In the genomic region with DNA sequence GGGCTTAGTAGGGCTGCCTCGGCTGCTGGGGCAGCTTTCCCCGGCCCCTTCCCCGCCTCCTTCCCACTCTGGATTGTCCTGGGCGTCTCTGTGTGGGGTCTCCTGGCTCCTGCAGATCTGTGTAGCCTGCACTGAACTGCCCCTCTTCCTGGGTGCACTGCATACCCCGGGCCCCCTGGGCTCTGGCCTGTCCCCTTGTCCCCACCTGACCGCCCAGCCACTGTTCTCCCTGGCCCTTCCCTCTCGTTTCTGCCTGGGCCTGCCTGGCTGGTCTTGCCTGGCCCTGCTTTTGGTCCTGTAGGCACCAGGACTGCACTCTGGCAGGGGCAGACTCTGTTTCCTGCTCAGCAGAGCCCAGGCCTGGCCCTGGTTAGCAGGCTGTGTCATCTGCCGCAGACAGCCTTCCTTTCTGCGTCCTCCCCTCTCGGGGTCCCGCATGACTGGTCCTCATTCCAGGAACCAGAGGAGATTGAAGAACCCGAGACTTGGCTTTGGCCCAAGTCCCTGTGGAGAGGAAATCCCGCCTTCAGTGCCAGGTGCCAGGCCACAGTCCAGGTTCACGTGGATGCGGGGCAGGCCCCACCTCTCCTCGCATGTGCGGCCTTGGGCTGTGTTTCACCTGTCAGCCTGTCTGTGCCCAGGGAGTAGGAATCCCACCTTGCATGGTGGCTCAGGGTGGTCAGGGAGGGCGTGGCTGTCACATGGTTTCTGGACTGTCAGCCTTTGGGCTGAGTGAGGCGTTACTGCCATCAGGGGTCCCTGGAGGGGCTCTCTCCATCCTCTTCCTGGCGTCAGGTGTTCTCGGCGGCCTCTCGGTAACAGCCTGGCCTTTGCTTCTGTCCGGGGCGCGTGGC, we compare ENCODE assay signal across 12 cellular contexts. TPM values are rescaled to one million over a fixed set of nuclear protein-coding genes. Genes with fewer than 3 reads are reported as not detected.
DNase-seq lines count a peak whose midpoint lies in the region; ATAC-seq, FAIRE-seq and TF ChIP-seq lines count a peak whose summit lies in the region.
"Had no signal": no experiment of that assay in that cellular context is flagged by ENCODE, and none has a peak within 500 bp of the region (broad histone marks: within the 10 kb centered on the region; RNA-seq: fewer than 3 reads in every experiment).

No MANE protein-coding gene starts in this region.

- no TSS peak for BruUV-seq in GM12878 (replicated peaks; lab: Mats Ljungman, UMichigan)

- DNase-seq in Caki2 (ENCODE audit: low read depth) (peak; percentile 52), GM12878 (ENCODE audit: low read depth, low spot score) (no peak), erythroblast (lab: John Stamatoyannopoulos, UW) (no peak), GM10248 (ENCODE audit: extremely low spot score) (no peak)
- peak in 1 of 10 donors; percentile 23 for DNase-seq in naive thymus-derived CD8-positive, alpha-beta T cell
- no peak for DNase-seq in stimulated activated naive CD4-positive, alpha-beta T cell treated with Interleukin-2 at 50 U/mL for 16 hours (lab: John Stamatoyannopoulos, UW)
- DNase-seq: central memory CD4-positive, alpha-beta T cell; gastrocnemius medialis; SIG-M5 had no signal

- intact Hi-C loops in GM12878 (cut with micrococcal nuclease; ENCODE audit: unreplicated experiment) = no loop called here

- H3K27me3 Mint-ChIP-seq in IgD-negative memory B cell = no peaks in the 10 kb centered on the region
- H3K27me3 Mint-ChIP-seq in naive thymus-derived CD8-positive, alpha-beta T cell = no peaks in the 10 kb centered on the region

- no peaks in the 10 kb centered on the region for H3K9me3 ChIP-seq in GM12878 (replicated peaks; ENCODE audit: control insufficient read depth, insufficient read depth, low read length)
- H3K9me3 ChIP-seq: gastrocnemius medialis, uterus had no signal

- ATAC-seq in GM12878 (peak; percentile 37), GM18498 (IDR thresholded peaks at IDR 0.05; ENCODE audit: unreplicated experiment) (no peak)
- ATAC-seq in naive thymus-derived CD8-positive, alpha-beta T cell = no peak
- ATAC-seq: gastrocnemius medialis had no signal

- no peak for TF ChIP-seq RAD21 in GM12878 (IDR thresholded peaks at IDR 0.05; ENCODE audit: insufficient read depth, low read depth, low read length)

- H2AFZ ChIP-seq in GM12878 (ENCODE audit: control insufficient read depth, low read depth, low read length) = no peak overlapping the region

- H3K36me3 ChIP-seq in GM12878 (ENCODE audit: control insufficient read depth in 2 of 2, insufficient read depth in 2 of 2, low read length in 1 of 2) = no peaks in the 10 kb centered on the region
- H3K36me3 ChIP-seq: gastrocnemius medialis, uterus had no signal

- peak overlapping the region; percentile 38 to 86 (median 76) for H3K4me3 Mint-ChIP-seq in IgD-negative memory B cell
- H3K4me3 Mint-ChIP-seq in naive thymus-derived CD8-positive, alpha-beta T cell = peak overlapping the region in 5 of 10 donors; percentile 41 to 87 (median 59)

- peaks cover 43 to 53% (median 44%) of the 10 kb centered on the region in 3 donors for H3K4me1 Mint-ChIP-seq in IgD-negative memory B cell
- peaks cover 21 to 92% (median 82%) of the 10 kb centered on the region in 4 donors for H3K4me1 Mint-ChIP-seq in naive thymus-derived CD8-positive, alpha-beta T cell

- POLR2A ChIA-PET in GM12878 (lab: Charles Lee) = no interaction called here
- POLR2A ChIA-PET in naive thymus-derived CD8-positive, alpha-beta T cell (lab: Charles Lee) = interaction anchor here (1.0 kb wide), 1 partner anchor 8 kb away, joined by 7 read pairs; no protein-coding TSS in a partner anchor
- POLR2A ChIA-PET in GM10248 (lab: Yijun Ruan, JAX) = no interaction called here

- SMC1A ChIA-PET in GM12878 (lab: Charles Lee; ENCODE audit: uncharacterized antibody, unreplicated experiment) = no interaction called here

- in situ Hi-C loops in Caki2 (cut with HindIII; ENCODE audit: low pct_unique_long_range_greater_than_20kb, low sequenced_read_pairs) = no loop called here
- in situ Hi-C loops in GM12878 (cut with MboI) = no loop called here

- peak overlapping the region; percentile 92 to 98 (median 94) for H3K27ac Mint-ChIP-seq in IgD-negative memory B cell
- H3K27ac Mint-ChIP-seq in naive thymus-derived CD8-positive, alpha-beta T cell = peak overlapping the region in 9 of 10 donors; percentile 24 to 95 (median 59)

- no peak overlapping the region for H3K27ac ChIP-seq in GM12878 (ENCODE audit: control insufficient read depth, insufficient read depth)
- H3K27ac ChIP-seq: gastrocnemius medialis, uterus had no signal

- no peak overlapping the region for H3K4me2 ChIP-seq in GM12878 (ENCODE audit: control insufficient read depth, insufficient read depth)

- peaks cover 1% of the 10 kb centered on the region for H3K36me3 Mint-ChIP-seq in IgD-negative memory B cell
- H3K36me3 Mint-ChIP-seq in naive thymus-derived CD8-positive, alpha-beta T cell = no peaks in the 10 kb centered on the region

- peaks cover 6% of the 10 kb centered on the region for H3K79me2 ChIP-seq in GM12878 (ENCODE audit: control insufficient read depth, insufficient read depth, low read length)

- no peaks in the 10 kb centered on the region; a peak in 1 of 4 replicates for H3K27me3 ChIP-seq in GM12878 (replicated peaks in 1 of 2; ENCODE audit: control insufficient read depth in 2 of 2, insufficient read depth in 2 of 2, low read length in 1 of 2)
- H3K27me3 ChIP-seq: gastrocnemius medialis, uterus had no signal

- H3K9me3 Mint-ChIP-seq in IgD-negative memory B cell = no peaks in the 10 kb centered on the region
- H3K9me3 Mint-ChIP-seq in naive thymus-derived CD8-positive, alpha-beta T cell = no peaks in the 10 kb centered on the region

- H3K4me3 ChIP-seq in GM12878 = no peak overlapping the region
- H3K4me3 ChIP-seq: gastrocnemius medialis, uterus had no signal

- TF ChIP-seq CTCF in GM12878 (IDR thresholded peaks at IDR 0.05 in 2 of 3, conservative IDR thresholded peaks at IDR 0.05 in 1 of 3; ENCODE audit: control insufficient read depth in 2 of 3, extremely low read depth in 1 of 3, insufficient read depth in 1 of 3, low read depth in 3 of 3, low read length in 3 of 3) = no peak
- no peak for TF ChIP-seq CTCF in GM10248 (IDR thresholded peaks at IDR 0.05; ENCODE audit: control extremely low read depth, extremely low read depth, low read depth, missing control alignments)

- peaks cover 27% of the 10 kb centered on the region for H3K4me1 ChIP-seq in GM12878 (ENCODE audit: control insufficient read depth, insufficient read depth, low read length)

- RAD21 ChIA-PET in GM12878 (lab: Charles Lee; ENCODE audit: unreplicated experiment) = no interaction called here

- peaks cover 7% of the 10 kb centered on the region for H4K20me1 ChIP-seq in GM12878 (ENCODE audit: control insufficient read depth, insufficient read depth)

- 68% methylated on average over 23 of the region's 26 CpGs for WGBS in GM12878 (ENCODE audit: insufficient coverage, insufficient replicate concordance, low lambda C conversion rate, missing lambda C conversion rate)

- no peak overlapping the region for H3K9ac ChIP-seq in GM12878 (ENCODE audit: control insufficient read depth, insufficient read depth, low read length)

- TF ChIP-seq EP300 in GM12878 (IDR thresholded peaks at IDR 0.05; ENCODE audit: borderline replicate concordance in 1 of 2, control insufficient read depth in 1 of 2, low read depth in 2 of 2, low read length in 2 of 2) = no peak

- FAIRE-seq in GM12878 (lab: Jason Lieb, UNC) = no peak

- CTCF ChIA-PET in GM12878 (lab: Yijun Ruan, JAX) (no interaction called here), GM10248 (lab: Yijun Ruan, JAX) (no interaction called here)

- TF ChIP-seq POLR2A in GM12878 (IDR thresholded peaks at IDR 0.05; ENCODE audit: low read depth, low read length) = no peak
- TF ChIP-seq POLR2A in erythroblast (IDR thresholded peaks at IDR 0.05; ENCODE audit: low read length) = no peak

TF ChIP-seq in GM12878, 131 proteins besides CTCF, POLR2A, EP300 and RAD21 (continues in another document):
- TF ChIP-seq POLR2AphosphoS5 (IDR thresholded peaks at IDR 0.05; ENCODE audit: low read length) = no peak

RNA-seq across cellular contexts. Expression of gene INPP5A, which starts 9.2 kb away (rescaled TPM):
- 21.2 and 47.5 TPM in 2 replicates for total RNA-seq in Caki2 (2014; rRNA removed; shearing (Covaris generic); ENCODE audit: low replicate concordance)
- polyA plus RNA-seq in IgD-negative memory B cell (0.94 TPM), GM12878 (2011; rRNA removed) (12.3 and 14.7 TPM in 2 replicates), GM12878 (2014; fragmentation: Illumina TruSeq; extraction: Trizol) (4.8 and 4.9 TPM in 2 replicates), GM12878 (2014; fragmentation: Nextera tagmentation; extraction: Ambion mirVana) (1 to 10 TPM in 1 of 2 experiments, under 1 TPM in 1; 0.52 to 1.7 TPM), GM12878 (2014; rRNA removed) (8.0 and 9.0 TPM in 2 replicates), GM12878 (2016; fragmentation: Nextera tagmentation; extraction: Ambion mirVana) (under 1 TPM; 0.69 to 0.74 TPM)
- 48.1 and 49.5 TPM in 2 replicates for total RNA-seq in GM12878 (2013; cell fraction: nucleolus; rRNA removed)
- total RNA-seq in GM12878 (2014; rRNA removed) (9.3 and 12.8 TPM in 2 replicates), GM12878 (2014; rRNA removed; fragmentation: Illumina TruSeq; extraction: Trizol) (7.8 and 8.8 TPM in 2 replicates), GM12878 (2021) (13.3 and 15.0 TPM in 2 replicates)
- polyA plus RNA-seq in GM12878 (2011; ENCODE audit: low read depth) = 2.9 TPM
- polyA plus RNA-seq in GM12878 (2011; cell fraction: cytosol; rRNA removed) = 11.5 and 13.5 TPM in 2 replicates
- 22.4 and 29.0 TPM in 2 replicates for polyA plus RNA-seq in GM12878 (2011; cell fraction: nucleus; rRNA removed)
- polyA plus RNA-seq in GM12878 (2012) = 3.6 and 5.4 TPM in 2 replicates
- 18.4 and 20.3 TPM in 2 replicates for polyA minus RNA-seq in GM12878 (2011; rRNA and poly(A)+ RNA removed)
- 8.1 and 10.2 TPM in 2 replicates for polyA minus RNA-seq in GM12878 (2011; cell fraction: cytosol; rRNA and poly(A)+ RNA removed)
- 27.4 and 28.0 TPM in 2 replicates for polyA minus RNA-seq in GM12878 (2011; cell fraction: nucleus; rRNA and poly(A)+ RNA removed)
- 10 to 100 TPM; 30.4 to 33.7 TPM for total RNA-seq in naive thymus-derived CD8-positive, alpha-beta T cell
- 1 to 10 TPM in 2 of 3 donors, under 1 TPM in 1; 0.51 to 3.9 (median 1.1) TPM for polyA plus RNA-seq in naive thymus-derived CD8-positive, alpha-beta T cell
